Comparison of ENCODE assay signal across 1 cellular context in the genomic region with DNA sequence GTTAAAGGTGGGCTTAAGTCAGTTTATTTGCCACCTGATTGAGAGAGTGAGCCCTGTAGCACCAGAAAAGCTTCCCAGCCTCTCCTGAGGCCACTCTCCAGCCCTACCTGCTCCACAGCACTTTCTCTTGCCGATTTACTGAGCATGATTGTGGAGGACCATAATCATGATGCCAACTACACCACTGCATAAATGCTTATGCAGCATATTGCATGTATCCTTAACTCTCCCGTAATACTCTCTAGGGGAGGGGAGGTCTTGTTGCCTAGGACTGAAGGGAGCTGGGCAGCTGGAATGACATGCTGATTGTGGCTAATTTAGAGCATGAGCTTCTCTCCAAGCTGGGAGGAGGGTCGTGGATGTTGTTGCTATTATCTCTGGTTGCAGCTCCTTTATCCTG.
TF ChIP-seq lines count a peak whose summit lies in the region.

No MANE protein-coding gene starts in this region.

TF ChIP-seq in HepG2, 621 proteins besides CTCF, POLR2A, EP300 and RAD21:
- peak; percentile 75 to 81 for TF ChIP-seq MAFK (conservative IDR thresholded peaks at IDR 0.05 in 1 of 2, IDR thresholded peaks at IDR 0.05 in 1 of 2; ENCODE audit: low read length in 2 of 2)
- peak; percentile 73 for TF ChIP-seq MAFF (IDR thresholded peaks at IDR 0.05; ENCODE audit: low read depth, low read length)
- TF ChIP-seq, protein P1, sequence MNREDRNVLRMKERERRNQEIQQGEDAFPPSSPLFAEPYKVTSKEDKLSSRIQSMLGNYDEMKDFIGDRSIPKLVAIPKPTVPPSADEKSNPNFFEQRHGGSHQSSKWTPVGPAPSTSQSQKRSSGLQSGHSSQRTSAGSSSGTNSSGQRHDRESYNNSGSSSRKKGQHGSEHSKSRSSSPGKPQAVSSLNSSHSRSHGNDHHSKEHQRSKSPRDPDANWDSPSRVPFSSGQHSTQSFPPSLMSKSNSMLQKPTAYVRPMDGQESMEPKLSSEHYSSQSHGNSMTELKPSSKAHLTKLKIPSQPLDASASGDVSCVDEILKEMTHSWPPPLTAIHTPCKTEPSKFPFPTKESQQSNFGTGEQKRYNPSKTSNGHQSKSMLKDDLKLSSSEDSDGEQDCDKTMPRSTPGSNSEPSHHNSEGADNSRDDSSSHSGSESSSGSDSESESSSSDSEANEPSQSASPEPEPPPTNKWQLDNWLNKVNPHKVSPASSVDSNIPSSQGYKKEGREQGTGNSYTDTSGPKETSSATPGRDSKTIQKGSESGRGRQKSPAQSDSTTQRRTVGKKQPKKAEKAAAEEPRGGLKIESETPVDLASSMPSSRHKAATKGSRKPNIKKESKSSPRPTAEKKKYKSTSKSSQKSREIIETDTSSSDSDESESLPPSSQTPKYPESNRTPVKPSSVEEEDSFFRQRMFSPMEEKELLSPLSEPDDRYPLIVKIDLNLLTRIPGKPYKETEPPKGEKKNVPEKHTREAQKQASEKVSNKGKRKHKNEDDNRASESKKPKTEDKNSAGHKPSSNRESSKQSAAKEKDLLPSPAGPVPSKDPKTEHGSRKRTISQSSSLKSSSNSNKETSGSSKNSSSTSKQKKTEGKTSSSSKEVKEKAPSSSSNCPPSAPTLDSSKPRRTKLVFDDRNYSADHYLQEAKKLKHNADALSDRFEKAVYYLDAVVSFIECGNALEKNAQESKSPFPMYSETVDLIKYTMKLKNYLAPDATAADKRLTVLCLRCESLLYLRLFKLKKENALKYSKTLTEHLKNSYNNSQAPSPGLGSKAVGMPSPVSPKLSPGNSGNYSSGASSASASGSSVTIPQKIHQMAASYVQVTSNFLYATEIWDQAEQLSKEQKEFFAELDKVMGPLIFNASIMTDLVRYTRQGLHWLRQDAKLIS (CRISPR knock-in tag; IDR thresholded peaks at IDR 0.05), result no peak
